ENCODE assay signal across 21 cellular contexts in genomic region chr7:149729983-149730801, GRCh38. TPM values are rescaled to one million over a fixed set of nuclear protein-coding genes. Genes with fewer than 3 reads are reported as not detected.
A peak's percentile ranks its signal among the peaks of the same experiment; 100 is the strongest.
DNase-seq lines count a peak whose midpoint lies in the region; ATAC-seq and TF ChIP-seq lines count a peak whose summit lies in the region.
"Had no signal": no experiment of that assay in that cellular context is flagged by ENCODE, and none has a peak within 500 bp of the region (broad histone marks: within the 10 kb centered on the region; RNA-seq: fewer than 3 reads in every experiment).

No MANE protein-coding gene starts in this region.

- intact Hi-C loops in left cardiac atrium (cut with DNase I): no loop called here

- H3K27me3 ChIP-seq in BE2C: no peaks in the 10 kb centered on the region

- TF ChIP-seq CTCF in BE2C (IDR thresholded peaks at IDR 0.05; ENCODE audit: low read depth, low read length): peak; percentile 58

- H3K36me3 ChIP-seq in BE2C: peaks cover 17% of the 10 kb centered on the region

- no peaks in the 10 kb centered on the region for H3K4me1 ChIP-seq in BE2C

- ATAC-seq in left cardiac atrium: peak; percentile 44 to 93
- ATAC-seq in HG03460 (IDR thresholded peaks at IDR 0.05; ENCODE audit: unreplicated experiment): no peak
- ATAC-seq in GM18868 (IDR thresholded peaks at IDR 0.05; ENCODE audit: unreplicated experiment): no peak
- no peak for ATAC-seq in GM18511 (IDR thresholded peaks at IDR 0.05; ENCODE audit: unreplicated experiment)
- ATAC-seq: activated CD8-positive, alpha-beta T cell treated with anti-CD3 and anti-CD28 coated beads for 36 hours; activated T-helper 17 cell treated with anti-CD3 and anti-CD28 coated beads, Interleukin-2, amount 50 U/mL, for 72 hours; CD8-positive, alpha-beta T cell; stimulated activated memory B cell treated with anti-CD40 and anti-IgM and Interleukin-4, amounts not matched to agents 10 μg/mL and 1 μg/mL and 100 μg/mL, for 72 hours had no signal

- no peak overlapping the region for H3K4me3 ChIP-seq in BE2C (ENCODE audit: low read depth, low read length)

- DNase-seq in BE2C (peak; percentile 75), amygdala (lab: John Stamatoyannopoulos, UW) (peak in 31 of 56 donors; percentile 22 to 78 (median 53)), left cardiac atrium (peak; percentile 72), occipital lobe (lab: John Stamatoyannopoulos, UW) (peak; percentile 11)
- DNase-seq in activated CD8-positive, alpha-beta memory T cell treated with anti-CD3 and anti-CD28 coated beads, Interleukin-2, amount 50 U/mL, for 48 hours: no peak
- DNase-seq: ACHN; activated CD8-positive, alpha-beta T cell treated with anti-CD3 and anti-CD28 coated beads for 36 hours; CD8-positive, alpha-beta T cell; erythroblast; glutamatergic neuron; GOT3; NCI-H1092 treated with DMSO at 0.1 percent for 48 hours; NCI-H2227 treated with DMSO at 0.1 percent for 48 hours; NK-92 treated with Interleukin-12 subunit alpha and Interleukin-12 subunit beta, amount 100 ng/mL, for 24 hours; RPMI8226 had no signal

- H3K9me3 ChIP-seq in BE2C: no peaks in the 10 kb centered on the region

RNA-seq across cellular contexts. Expression of gene ZNF467, which starts 43.2 kb away (rescaled TPM):
- 149 TPM for polyA plus RNA-seq in BE2C (2012; ENCODE audit: insufficient read depth, insufficient read length, low read depth)
- total RNA-seq in left cardiac atrium (10 to 100 TPM in 1 of 2 donors, 1 to 10 TPM in 1; 7.9 to 10.4 TPM), occipital lobe (1.2 TPM)
- total RNA-seq: kidney epithelial cell had no signal

Comparison
In these comparisons a context has a peak if more than half of its experiments do, and no peak if none do; other contexts are left out.
1. ATAC-seq: peak in left cardiac atrium (2 of 2); none in HG03460 (single experiment), GM18868 (single experiment) and GM18511 (single experiment).